ENCODE assay signal across 8 cellular contexts in genomic region chr3:159929181-159929893, GRCh38. TPM values are rescaled to one million over a fixed set of nuclear protein-coding genes. Genes with fewer than 3 reads are reported as not detected.
DNase-seq lines count a peak whose midpoint lies in the region; ATAC-seq and TF ChIP-seq lines count a peak whose summit lies in the region.

No MANE protein-coding gene starts in this region.

- no peak for DNase-seq in BE2C
- peak; percentile 71 to 89 for DNase-seq in SJSA1 (ENCODE audit: low read depth in 1 of 2, low spot score in 2 of 2)
- peak; percentile 54 to 72 for DNase-seq in foreskin keratinocyte
- no peak for DNase-seq in sigmoid colon
- no peak for DNase-seq in epidermal melanocyte (ENCODE audit: insufficient read length, low spot score)
- no peak for DNase-seq in effector CD8-positive, alpha-beta T cell (lab: John Stamatoyannopoulos, UW)

- no peaks in the 10 kb centered on the region for H3K4me1 ChIP-seq in BE2C
- peaks cover 36% of the 10 kb centered on the region for H3K4me1 ChIP-seq in SJSA1 (replicated peaks)
- H3K4me1 ChIP-seq in foreskin keratinocyte = peaks cover 12% of the 10 kb centered on the region
- peaks cover 0 to 28% (median 18%) of the 10 kb centered on the region in 4 donors for H3K4me1 ChIP-seq in sigmoid colon

- ATAC-seq in GM19023 (IDR thresholded peaks at IDR 0.05; ENCODE audit: unreplicated experiment) = peak; percentile 69
- peak; percentile 64 for ATAC-seq in HG03108 (IDR thresholded peaks at IDR 0.05; ENCODE audit: unreplicated experiment)
- peak; percentile 47 for ATAC-seq in foreskin keratinocyte

- WGBS in sigmoid colon, 2 donors = 76 to 83% methylated on average over 8 of the region's 8 CpGs

- no peak overlapping the region for H3K4me3 ChIP-seq in BE2C (ENCODE audit: low read depth, low read length)
- no peak overlapping the region for H3K4me3 ChIP-seq in SJSA1
- no peak overlapping the region for H3K4me3 ChIP-seq in sigmoid colon

- H3K9me3 ChIP-seq in BE2C (peaks cover 3% of the 10 kb centered on the region; the same call in 1 of the 2 replicates), SJSA1 (replicated peaks) (peaks cover 5% of the 10 kb centered on the region; the same call in 1 of the 2 replicates), sigmoid colon (peaks cover 0 to 6% (median 4%) of the 10 kb centered on the region in 4 donors)

- no peaks in the 10 kb centered on the region for H3K36me3 ChIP-seq in BE2C
- no peaks in the 10 kb centered on the region for H3K36me3 ChIP-seq in SJSA1
- no peaks in the 10 kb centered on the region for H3K36me3 ChIP-seq in sigmoid colon

- TF ChIP-seq POLR2A in sigmoid colon (IDR thresholded peaks at IDR 0.05) = no peak

- TF ChIP-seq EP300 in sigmoid colon (IDR thresholded peaks at IDR 0.05) = no peak

- no peaks in the 10 kb centered on the region for H3K27me3 ChIP-seq in BE2C
- no peaks in the 10 kb centered on the region for H3K27me3 ChIP-seq in SJSA1 (replicated peaks)
- no peaks in the 10 kb centered on the region for H3K27me3 ChIP-seq in foreskin keratinocyte
- H3K27me3 ChIP-seq in sigmoid colon = no peaks in the 10 kb centered on the region

- TF ChIP-seq CTCF in BE2C (IDR thresholded peaks at IDR 0.05; ENCODE audit: low read depth, low read length) = peak; percentile 24; the same call in 1 of the 2 replicates
- TF ChIP-seq CTCF in foreskin keratinocyte (conservative IDR thresholded peaks at IDR 0.05) = peak; percentile 52
- TF ChIP-seq CTCF in sigmoid colon (IDR thresholded peaks at IDR 0.05) = no peak

- peak overlapping the region; percentile 92 for H3K27ac ChIP-seq in SJSA1
- H3K27ac ChIP-seq in foreskin keratinocyte = no peak overlapping the region
- H3K27ac ChIP-seq in sigmoid colon = peak overlapping the region; percentile 23 to 77 (median 56)

- intact Hi-C loops in sigmoid colon (cut with DNase I) = no loop called here

RNA-seq across cellular contexts. Expression of gene IL12A, which starts 59.3 kb away (rescaled TPM):
- 3.9 TPM for polyA plus RNA-seq in BE2C (2012; ENCODE audit: insufficient read depth, insufficient read length, low read depth)
- total RNA-seq in SJSA1 (2014; rRNA removed; shearing (Covaris generic)) = 0.09 and 5.5 TPM in 2 replicates
- total RNA-seq in foreskin keratinocyte (0.20 and 0.74 TPM in 2 replicates), sigmoid colon (1 to 10 TPM in 3 of 4 donors, under 1 TPM in 1; 0.27 to 3.9 (median 1.3) TPM)
- polyA plus RNA-seq in foreskin keratinocyte (0.26 and 0.54 TPM in 2 replicates), sigmoid colon (under 1 TPM in 1 of 3 donors, not detected in 2; 0.79 TPM)

Comparison
In these comparisons a context has a peak if more than half of its experiments do, and no peak if none do; other contexts are left out.
1. DNase-seq: peak in SJSA1 (2 of 2) and foreskin keratinocyte (2 of 2); none in BE2C (single experiment), sigmoid colon (single experiment), epidermal melanocyte (single experiment) and effector CD8-positive, alpha-beta T cell (single experiment).
2. CTCF ChIP-seq: peak in BE2C (single experiment) and foreskin keratinocyte (single experiment); none in sigmoid colon (0 of 4).
3. Peak in every context shown above with its lines, with median percentiles within 50 percentile points of each other: ATAC-seq.